In genomic region chr12:3959799-3960560, GRCh38 we compare ENCODE assay signal across 23 cellular contexts.
DNase-seq lines count a peak whose midpoint lies in the region; ATAC-seq, FAIRE-seq and TF ChIP-seq lines count a peak whose summit lies in the region.
"Had no signal": no experiment of that assay in that cellular context is flagged by ENCODE, and none has a peak within 500 bp of the region (broad histone marks: within the 10 kb centered on the region; RNA-seq: fewer than 3 reads in every experiment).

No MANE protein-coding gene starts in this region.

- no peak for TF ChIP-seq RAD21 in HepG2 (CRISPR knock-in tag; IDR thresholded peaks at IDR 0.05)

- DNase-seq in Right ventricle myocardium inferior (ENCODE audit: missing footprints) (no peak), cardiac septum (ENCODE audit: low spot score) (no peak), adrenal gland (peak in 4 of 7 donors; percentile 17 to 31 (median 24)), HepG2 (ENCODE audit: low spot score) (peak; percentile 83), smooth muscle cell (lab: John Stamatoyannopoulos, UW; ENCODE audit: unreplicated experiment) (no peak), tibial nerve (ENCODE audit: low spot score in 2 of 2) (no peak), dorsolateral prefrontal cortex (no peak)
- DNase-seq in stimulated activated naive CD8-positive, alpha-beta T cell treated with anti-CD3 and anti-CD28 coated beads, Interleukin-15, amount 100 ng/mL, for 72 hours: no peak
- DNase-seq: 8988T, Karpas-422, MG63, NCI-H1048, NCI-H1436, NCI-H1930, NCI-H226, NCI-H524, PC-3 had no signal

- H3K27ac Mint-ChIP-seq in stimulated activated naive CD8-positive, alpha-beta T cell treated with anti-CD3 and anti-CD28 coated beads, Interleukin-15, amount 100 ng/mL, for 72 hours: no peak overlapping the region
- H3K27ac Mint-ChIP-seq: B cell had no signal

- H3K4me3 ChIP-seq in adrenal gland: no peak overlapping the region
- no peak overlapping the region for H3K4me3 ChIP-seq in HepG2 (replicated peaks in 1 of 3; ENCODE audit: insufficient read depth in 1 of 3, low read depth in 2 of 3, low read length in 3 of 3)
- no peak overlapping the region for H3K4me3 ChIP-seq in smooth muscle cell
- no peak overlapping the region for H3K4me3 ChIP-seq in tibial nerve
- H3K4me3 ChIP-seq in dorsolateral prefrontal cortex: no peak overlapping the region
- H3K4me3 ChIP-seq: GM12878, HAP-1, MG63 had no signal

- intact Hi-C loops in Right ventricle myocardium inferior (cut with DNase I) (no loop called here), cardiac septum (cut with DNase I) (no loop called here), adrenal gland (cut with DNase I) (no loop called here), HepG2 (cut with micrococcal nuclease; ENCODE audit: unreplicated experiment) (loop anchor here (5.0 kb wide), 2 partner anchors 37 to 73 kb away; no protein-coding TSS in a partner anchor), dorsolateral prefrontal cortex (cut with DNase I) (no loop called here)

- peak; percentile 74 for ATAC-seq in Right ventricle myocardium inferior
- peak; percentile 88 for ATAC-seq in HepG2
- ATAC-seq in stimulated activated naive CD8-positive, alpha-beta T cell treated with anti-CD3 and anti-CD28 coated beads, Interleukin-15, amount 100 ng/mL, for 72 hours: no peak
- ATAC-seq: GM12878, PC-3 had no signal

- no peaks in the 10 kb centered on the region for H4K20me1 ChIP-seq in HepG2 (ENCODE audit: insufficient read depth, low read length)
- H4K20me1 ChIP-seq in smooth muscle cell (ENCODE audit: low read depth): no peaks in the 10 kb centered on the region

- H3K27me3 ChIP-seq in adrenal gland (peaks cover 6% of the 10 kb centered on the region), HepG2 (ENCODE audit: control insufficient read depth in 1 of 2, insufficient read depth in 2 of 2, low read length in 2 of 2) (no peaks in the 10 kb centered on the region), smooth muscle cell (ENCODE audit: low read depth) (no peaks in the 10 kb centered on the region), tibial nerve (no peaks in the 10 kb centered on the region), dorsolateral prefrontal cortex (peaks cover 0 to 6% (median 0%) of the 10 kb centered on the region in 45 donors)
- H3K27me3 ChIP-seq: MG63 had no signal

- H3K4me2 ChIP-seq in HepG2 (ENCODE audit: low read depth, low read length): peak overlapping the region; percentile 43; the same call in 1 of the 2 replicates
- H3K4me2 ChIP-seq in smooth muscle cell: no peak overlapping the region

- peaks cover 18% of the 10 kb centered on the region for H3K4me1 Mint-ChIP-seq in stimulated activated naive CD8-positive, alpha-beta T cell treated with anti-CD3 and anti-CD28 coated beads, Interleukin-15, amount 100 ng/mL, for 72 hours

- H3K9me3 Mint-ChIP-seq in stimulated activated naive CD8-positive, alpha-beta T cell treated with anti-CD3 and anti-CD28 coated beads, Interleukin-15, amount 100 ng/mL, for 72 hours: no peaks in the 10 kb centered on the region

- FAIRE-seq in HepG2 (lab: Jason Lieb, UNC): peak; percentile 57
- FAIRE-seq: GM12878, GM19239, HTR-8/SVneo had no signal

- POLR2A ChIA-PET in HepG2 (lab: Yijun Ruan, JAX): interaction anchor here (0.9 to 2.3 kb wide), 2 partner anchors 55 to 317 kb away, joined by 3 to 6 read pairs; no protein-coding TSS in a partner anchor

- H3K79me2 ChIP-seq in HepG2 (ENCODE audit: insufficient read depth, low read length) (no peaks in the 10 kb centered on the region), smooth muscle cell (ENCODE audit: low read depth) (no peaks in the 10 kb centered on the region)

- H2AFZ ChIP-seq in HepG2 (ENCODE audit: low read length): no peak overlapping the region
- H2AFZ ChIP-seq in smooth muscle cell (ENCODE audit: low read depth): no peak overlapping the region

- H3K9ac ChIP-seq in HepG2 (ENCODE audit: insufficient read depth, low read depth, low read length): no peak overlapping the region
- H3K9ac ChIP-seq in smooth muscle cell (ENCODE audit: low read depth): no peak overlapping the region

- H3K36me3 ChIP-seq in adrenal gland (replicated peaks in 1 of 2) (no peaks in the 10 kb centered on the region), HepG2 (replicated peaks in 1 of 2; ENCODE audit: control insufficient read depth in 1 of 2, insufficient read depth in 2 of 2, low read length in 2 of 2) (no peaks in the 10 kb centered on the region), smooth muscle cell (ENCODE audit: low read depth) (no peaks in the 10 kb centered on the region), tibial nerve (no peaks in the 10 kb centered on the region)
- H3K36me3 ChIP-seq: HAP-1, MG63 had no signal

- H3F3A ChIP-seq in smooth muscle cell (ENCODE audit: low read depth): peaks cover 14% of the 10 kb centered on the region

- TF ChIP-seq EP300 in HepG2 (IDR thresholded peaks at IDR 0.05; ENCODE audit: low read depth in 2 of 2, low read length in 2 of 2) (peak in 1 of 2 experiments; percentile 77; a peak in 2 of 4 replicates), HepG2 (CRISPR knock-in tag; IDR thresholded peaks at IDR 0.05; ENCODE audit: borderline replicate concordance) (peak; percentile 51; the same call in 1 of the 2 replicates), tibial nerve (IDR thresholded peaks at IDR 0.05) (no peak)

- in situ Hi-C loops in HepG2 (cut with HindIII; ENCODE audit: extremely low pct_ligation_motif_present, low pct_unique_long_range_greater_than_20kb): loop anchor here (5.0 kb wide), 1 partner anchor 317 kb away; no protein-coding TSS in a partner anchor

- TF ChIP-seq CTCF in adrenal gland (IDR thresholded peaks at IDR 0.05): no peak
- TF ChIP-seq CTCF in HepG2 (CRISPR knock-in tag; IDR thresholded peaks at IDR 0.05): no peak
- no peak for TF ChIP-seq CTCF in smooth muscle cell (IDR thresholded peaks at IDR 0.05; ENCODE audit: borderline replicate concordance, insufficient read depth, poor library complexity, severe bottlenecking)
- TF ChIP-seq CTCF in tibial nerve (IDR thresholded peaks at IDR 0.05): no peak
- TF ChIP-seq CTCF in dorsolateral prefrontal cortex (IDR thresholded peaks at IDR 0.05 in 54 of 56, conservative IDR thresholded peaks at IDR 0.05 in 2 of 56; ENCODE audit: low read depth in 1 of 56, partially characterized antibody in 56 of 56): no peak

- no peaks in the 10 kb centered on the region for H3K9me3 ChIP-seq in adrenal gland (replicated peaks in 1 of 3)
- H3K9me3 ChIP-seq in HepG2 (ENCODE audit: low read length): no peaks in the 10 kb centered on the region
- H3K9me3 ChIP-seq in smooth muscle cell (replicated peaks; ENCODE audit: low read depth): no peaks in the 10 kb centered on the region
- H3K9me3 ChIP-seq in tibial nerve: no peaks in the 10 kb centered on the region
- H3K9me3 ChIP-seq: HAP-1, MG63 had no signal

- CTCF ChIA-PET in HepG2 (lab: Yijun Ruan, JAX; ENCODE audit: low intra/inter-chr PET ratio, low total read pairs): no interaction called here

- no peak overlapping the region for H3K4me3 Mint-ChIP-seq in stimulated activated naive CD8-positive, alpha-beta T cell treated with anti-CD3 and anti-CD28 coated beads, Interleukin-15, amount 100 ng/mL, for 72 hours
- H3K4me3 Mint-ChIP-seq: B cell, IgD-negative memory B cell had no signal

- no peak for TF ChIP-seq POLR2A in adrenal gland (IDR thresholded peaks at IDR 0.05)
- TF ChIP-seq POLR2A in HepG2 (IDR thresholded peaks at IDR 0.05; ENCODE audit: insufficient read depth in 1 of 2, low read depth in 2 of 2, low read length in 2 of 2): no peak
- no peak for TF ChIP-seq POLR2A in tibial nerve (IDR thresholded peaks at IDR 0.05)

- H3K27me3 Mint-ChIP-seq in stimulated activated naive CD8-positive, alpha-beta T cell treated with anti-CD3 and anti-CD28 coated beads, Interleukin-15, amount 100 ng/mL, for 72 hours: no peaks in the 10 kb centered on the region

- no peak overlapping the region for H3K27ac ChIP-seq in adrenal gland
- peak overlapping the region; percentile 11 for H3K27ac ChIP-seq in HepG2 (ENCODE audit: extremely low read length, insufficient read depth, low read length)
- H3K27ac ChIP-seq in smooth muscle cell (ENCODE audit: low read depth): peak overlapping the region; percentile 99
- H3K27ac ChIP-seq in tibial nerve: no peak overlapping the region
- H3K27ac ChIP-seq in dorsolateral prefrontal cortex: no peak overlapping the region

- no peaks in the 10 kb centered on the region for H3K4me1 ChIP-seq in adrenal gland (replicated peaks in 1 of 2)
- peaks cover 35% of the 10 kb centered on the region for H3K4me1 ChIP-seq in HepG2 (ENCODE audit: insufficient read depth, low read length)
- H3K4me1 ChIP-seq in smooth muscle cell (ENCODE audit: low read depth): peaks cover 5% of the 10 kb centered on the region
- no peaks in the 10 kb centered on the region for H3K4me1 ChIP-seq in tibial nerve
- H3K4me1 ChIP-seq: HAP-1 had no signal

- 74 to 82% (median 78%) methylated on average over 7 to 10 of the region's 10 CpGs for WGBS in adrenal gland, 4 donors
- 14% methylated on average over 5 of the region's 10 CpGs for WGBS in HepG2 (ENCODE audit: low lambda C conversion rate)
- WGBS in smooth muscle cell (ENCODE audit: low lambda C conversion rate): 81% methylated on average over 10 of the region's 10 CpGs
- 73 to 82% methylated on average over 10 of the region's 10 CpGs for WGBS in tibial nerve, 2 donors

- BruUV-seq in HepG2 (replicated peaks; lab: Mats Ljungman, UMichigan): no TSS peak

TF ChIP-seq in HepG2, 621 proteins besides CTCF, POLR2A, EP300 and RAD21 (continues in another document):
- TF ChIP-seq CENPBD1 (CRISPR knock-in tag; IDR thresholded peaks at IDR 0.05; ENCODE audit: borderline replicate concordance, low read depth) (no peak), ZKSCAN5 (CRISPR knock-in tag; IDR thresholded peaks at IDR 0.05) (no peak), ZFX (CRISPR knock-in tag; IDR thresholded peaks at IDR 0.05; ENCODE audit: low read depth) (no peak), EED (CRISPR knock-in tag; IDR thresholded peaks at IDR 0.05) (no peak)
- TF ChIP-seq, protein P1, sequence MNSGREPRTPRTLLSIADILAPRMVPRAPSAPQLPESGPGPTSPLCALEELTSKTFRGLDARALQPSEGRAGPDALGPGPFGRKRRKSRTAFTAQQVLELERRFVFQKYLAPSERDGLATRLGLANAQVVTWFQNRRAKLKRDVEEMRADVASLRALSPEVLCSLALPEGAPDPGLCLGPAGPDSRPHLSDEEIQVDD (CRISPR knock-in tag; IDR thresholded peaks at IDR 0.05; ENCODE audit: borderline replicate concordance): no peak; the same call in 1 of the 2 replicates

Comparison
In these comparisons a context has a peak if more than half of its experiments do, and no peak if none do; other contexts are left out.
1. DNase-seq: peak in adrenal gland (4 of 7) and HepG2 (single experiment); none in Right ventricle myocardium inferior (single experiment), cardiac septum (single experiment), smooth muscle cell (single experiment), tibial nerve (0 of 2), stimulated activated naive CD8-positive, alpha-beta T cell treated with anti-CD3 and anti-CD28 coated beads, Interleukin-15, amount 100 ng/mL, for 72 hours (0 of 2) and dorsolateral prefrontal cortex (0 of 10).
2. H3K27ac ChIP-seq: peak in HepG2 (single experiment) and smooth muscle cell (single experiment); none in adrenal gland (0 of 5), tibial nerve (0 of 4) and dorsolateral prefrontal cortex (0 of 59).